Comparison of ENCODE assay signal across 28 cellular contexts in the genomic region with DNA sequence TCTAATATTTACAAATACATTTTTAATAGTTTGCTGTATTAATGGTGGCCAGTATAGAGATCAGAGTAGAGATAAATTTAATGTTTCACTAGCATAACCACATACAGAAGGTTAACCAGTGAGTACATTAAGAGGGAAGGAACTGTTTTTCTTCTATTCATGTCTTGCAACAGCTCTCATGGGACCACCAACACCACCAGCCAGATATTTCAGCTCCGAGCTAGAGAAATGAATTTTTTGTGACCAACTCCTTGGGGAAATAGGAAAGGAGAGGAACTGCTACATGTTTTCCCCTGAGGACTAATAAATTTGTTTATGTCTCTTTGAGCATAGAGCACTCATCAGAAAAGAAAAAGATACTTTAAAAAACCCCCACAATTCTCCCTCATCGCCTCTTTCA.
DNase-seq lines count a peak whose midpoint lies in the region; ATAC-seq and TF ChIP-seq lines count a peak whose summit lies in the region.
"Had no signal": no experiment of that assay in that cellular context is flagged by ENCODE, and none has a peak within 500 bp of the region (broad histone marks: within the 10 kb centered on the region; RNA-seq: fewer than 3 reads in every experiment).

No MANE protein-coding gene starts in this region.

- intact Hi-C loops in heart left ventricle (cut with DNase I) = loop anchor here in 2 of 10 donors (5.0 to 10.0 kb wide), 2 partner anchors 39 to 59 kb away; no protein-coding TSS in a partner anchor

- no peaks in the 10 kb centered on the region for H3K4me1 ChIP-seq in heart left ventricle
- H3K4me1 ChIP-seq: Caco-2, sigmoid colon, tibial artery had no signal

- H2AFZ ChIP-seq in SU-DHL-6 (ENCODE audit: low read depth, low read length, severe bottlenecking) = no peak overlapping the region
- H2AFZ ChIP-seq: hepatocyte had no signal

- ATAC-seq in GM18907 (IDR thresholded peaks at IDR 0.05; ENCODE audit: unreplicated experiment) = peak; percentile 51
- ATAC-seq in HG03060 (IDR thresholded peaks at IDR 0.05; ENCODE audit: low read depth, unreplicated experiment) = peak; percentile 20
- peak; percentile 51 to 64 for ATAC-seq in stimulated activated naive B cell treated with anti-CD40 and anti-IgM and Interleukin-4, amounts not matched to agents 10 μg/mL and 1 μg/mL and 100 μg/mL, for 72 hours (replicated peaks)
- ATAC-seq in heart left ventricle = no peak
- ATAC-seq: left cardiac atrium; mucosa of descending colon; natural killer cell treated with Interleukin-12 subunit alpha and Interleukin-12 subunit beta and Interleukin-15 and Interleukin-18, amount 100 ng/mL, for 72 hours had no signal

- peak overlapping the region; percentile 28 for H3K4me2 ChIP-seq in SU-DHL-6 (ENCODE audit: low read depth, low read length, poor library complexity, severe bottlenecking)
- H3K4me2 ChIP-seq: hepatocyte had no signal

- no peaks in the 10 kb centered on the region for H3K27me3 Mint-ChIP-seq in stimulated activated naive B cell treated with anti-CD40 and anti-IgM and Interleukin-4, amounts not matched to agents 10 μg/mL and 1 μg/mL and 100 μg/mL, for 72 hours
- H3K27me3 Mint-ChIP-seq: activated naive CD8-positive, alpha-beta T cell treated with anti-CD3 and anti-CD28 coated beads for 36 hours; activated T-cell treated with anti-CD3 and anti-CD28 coated beads, Interleukin-2, amount 50 U/mL, for 24 hours had no signal

- no peak for TF ChIP-seq POLR2A in heart left ventricle (IDR thresholded peaks at IDR 0.05)

- WGBS in heart left ventricle, 4 donors = 66 to 86% (median 76%) methylated on average over 2 of the region's 2 CpGs

- H3K4me3 Mint-ChIP-seq in stimulated activated naive B cell treated with anti-CD40 and anti-IgM and Interleukin-4, amounts not matched to agents 10 μg/mL and 1 μg/mL and 100 μg/mL, for 72 hours = peak overlapping the region; percentile 9 to 18
- H3K4me3 Mint-ChIP-seq: activated naive CD8-positive, alpha-beta T cell treated with anti-CD3 and anti-CD28 coated beads for 36 hours; activated T-cell treated with anti-CD3 and anti-CD28 coated beads, Interleukin-2, amount 50 U/mL, for 24 hours; CD14-positive monocyte; natural killer cell treated with Interleukin-12 subunit alpha and Interleukin-12 subunit beta and Interleukin-15 and Interleukin-18, amount 100 ng/mL, for 72 hours had no signal

- peak overlapping the region; percentile 80 for H3K27ac Mint-ChIP-seq in stimulated activated naive B cell treated with anti-CD40 and anti-IgM and Interleukin-4, amounts not matched to agents 10 μg/mL and 1 μg/mL and 100 μg/mL, for 72 hours
- H3K27ac Mint-ChIP-seq: activated naive CD8-positive, alpha-beta T cell treated with anti-CD3 and anti-CD28 coated beads for 36 hours; activated T-cell treated with anti-CD3 and anti-CD28 coated beads, Interleukin-2, amount 50 U/mL, for 24 hours; CD14-positive monocyte; natural killer cell treated with Interleukin-12 subunit alpha and Interleukin-12 subunit beta and Interleukin-15 and Interleukin-18, amount 100 ng/mL, for 72 hours had no signal

- TF ChIP-seq CTCF in SU-DHL-6 (IDR thresholded peaks at IDR 0.05; ENCODE audit: insufficient read depth, low read length, poor library complexity, severe bottlenecking) = no peak
- no peak for TF ChIP-seq CTCF in heart left ventricle (IDR thresholded peaks at IDR 0.05)

- H3K9me3 Mint-ChIP-seq in stimulated activated naive B cell treated with anti-CD40 and anti-IgM and Interleukin-4, amounts not matched to agents 10 μg/mL and 1 μg/mL and 100 μg/mL, for 72 hours = peaks cover 0 to 6% of the 10 kb centered on the region in 2 donors
- H3K9me3 Mint-ChIP-seq: activated naive CD8-positive, alpha-beta T cell treated with anti-CD3 and anti-CD28 coated beads for 36 hours; activated T-cell treated with anti-CD3 and anti-CD28 coated beads, Interleukin-2, amount 50 U/mL, for 24 hours; natural killer cell treated with Interleukin-12 subunit alpha and Interleukin-12 subunit beta and Interleukin-15 and Interleukin-18, amount 100 ng/mL, for 72 hours had no signal

- H3K9me3 ChIP-seq in SU-DHL-6 (ENCODE audit: insufficient read depth, low read length) (no peaks in the 10 kb centered on the region), heart left ventricle (no peaks in the 10 kb centered on the region)
- H3K9me3 ChIP-seq: Caco-2, mucosa of descending colon, sigmoid colon, tibial artery had no signal

- no peak overlapping the region for H3K9ac ChIP-seq in SU-DHL-6 (ENCODE audit: low read length)

- H3K27ac ChIP-seq in SU-DHL-6 (ENCODE audit: low read depth, low read length) (peak overlapping the region; percentile 66), heart left ventricle (no peak overlapping the region)
- H3K27ac ChIP-seq: hepatocyte, sigmoid colon, tibial artery had no signal

- peaks cover 31% of the 10 kb centered on the region in 2 donors for H3K36me3 Mint-ChIP-seq in stimulated activated naive B cell treated with anti-CD40 and anti-IgM and Interleukin-4, amounts not matched to agents 10 μg/mL and 1 μg/mL and 100 μg/mL, for 72 hours
- H3K36me3 Mint-ChIP-seq: activated naive CD8-positive, alpha-beta T cell treated with anti-CD3 and anti-CD28 coated beads for 36 hours; CD14-positive monocyte; natural killer cell treated with Interleukin-12 subunit alpha and Interleukin-12 subunit beta and Interleukin-15 and Interleukin-18, amount 100 ng/mL, for 72 hours had no signal

- H3K4me1 Mint-ChIP-seq in stimulated activated naive B cell treated with anti-CD40 and anti-IgM and Interleukin-4, amounts not matched to agents 10 μg/mL and 1 μg/mL and 100 μg/mL, for 72 hours = peaks cover 36 to 75% of the 10 kb centered on the region in 2 donors
- H3K4me1 Mint-ChIP-seq: activated naive CD8-positive, alpha-beta T cell treated with anti-CD3 and anti-CD28 coated beads for 36 hours; CD14-positive monocyte had no signal

- no peaks in the 10 kb centered on the region for H4K20me1 ChIP-seq in SU-DHL-6 (ENCODE audit: low read depth, low read length)

- H3K4me3 ChIP-seq in SU-DHL-6 (ENCODE audit: insufficient read depth, low read length, poor library complexity, severe bottlenecking) (no peak overlapping the region), heart left ventricle (no peak overlapping the region)
- H3K4me3 ChIP-seq: hepatocyte, lung, mucosa of descending colon, sigmoid colon, tibial artery had no signal

- peak; percentile 21 for DNase-seq in stimulated activated naive B cell treated with anti-CD40 and anti-IgM and Interleukin-4, amounts not matched to agents 10 μg/mL and 1 μg/mL and 100 μg/mL, for 72 hours
- no peak for DNase-seq in SKM-1 treated with dmso at 0.1 percent for 144 hours (lab: John Stamatoyannopoulos, UW; ENCODE audit: unreplicated experiment)
- no peak for DNase-seq in NCI-H345 (lab: John Stamatoyannopoulos, UW)
- no peak for DNase-seq in heart left ventricle
- DNase-seq: activated gamma-delta T cell; activated naive CD8-positive, alpha-beta T cell treated with anti-CD3 and anti-CD28 coated beads for 36 hours; activated T-cell treated with anti-CD3 and anti-CD28 coated beads, Interleukin-2, amount 50 U/mL, for 24 hours; anterior cingulate cortex; Caco-2; DMS79; GDM1; Kasumi-1; left cardiac atrium; mucosa of descending colon; NCI-H1417 treated with DMSO at 0.1 percent for 48 hours; NCI-H2081 treated with DMSO at 0.1 percent for 48 hours; NCI-H82; RPMI8226; sigmoid colon; stimulated activated CD4-positive, alpha-beta T cell treated with anti-CD3 and anti-CD28 coated beads, Interleukin-4, amount 100 ng/mL, for 1 hour; tibial artery had no signal

- H3K36me3 ChIP-seq in SU-DHL-6 (ENCODE audit: low read length) (no peaks in the 10 kb centered on the region), heart left ventricle (no peaks in the 10 kb centered on the region)
- H3K36me3 ChIP-seq: sigmoid colon, tibial artery had no signal

- no peaks in the 10 kb centered on the region for H3F3A ChIP-seq in SU-DHL-6 (ENCODE audit: insufficient read depth)

- H3K27me3 ChIP-seq in SU-DHL-6 (ENCODE audit: low read length) (no peaks in the 10 kb centered on the region), heart left ventricle (no peaks in the 10 kb centered on the region)
- H3K27me3 ChIP-seq: hepatocyte, sigmoid colon, tibial artery had no signal

- no peaks in the 10 kb centered on the region for H3K79me2 ChIP-seq in SU-DHL-6 (ENCODE audit: insufficient read depth, low read length)
- H3K79me2 ChIP-seq: hepatocyte had no signal

- H3K9me2 ChIP-seq in SU-DHL-6 (replicated peaks; ENCODE audit: insufficient read depth, low read length) = no peaks in the 10 kb centered on the region

Comparison
In these comparisons a context has a peak if more than half of its experiments do, and no peak if none do; other contexts are left out.
1. ATAC-seq: peak in GM18907 (single experiment), HG03060 (single experiment) and stimulated activated naive B cell treated with anti-CD40 and anti-IgM and Interleukin-4, amounts not matched to agents 10 μg/mL and 1 μg/mL and 100 μg/mL, for 72 hours (2 of 2); none in heart left ventricle (0 of 4).